Comparison of ENCODE assay signal across 1 cellular context in genomic region chr7:99996755-99997544, GRCh38.
TF ChIP-seq lines count a peak whose summit lies in the region.

No MANE protein-coding gene starts in this region.

TF ChIP-seq in HepG2, 621 proteins besides CTCF, POLR2A, EP300 and RAD21:
- TF ChIP-seq, protein P1, sequence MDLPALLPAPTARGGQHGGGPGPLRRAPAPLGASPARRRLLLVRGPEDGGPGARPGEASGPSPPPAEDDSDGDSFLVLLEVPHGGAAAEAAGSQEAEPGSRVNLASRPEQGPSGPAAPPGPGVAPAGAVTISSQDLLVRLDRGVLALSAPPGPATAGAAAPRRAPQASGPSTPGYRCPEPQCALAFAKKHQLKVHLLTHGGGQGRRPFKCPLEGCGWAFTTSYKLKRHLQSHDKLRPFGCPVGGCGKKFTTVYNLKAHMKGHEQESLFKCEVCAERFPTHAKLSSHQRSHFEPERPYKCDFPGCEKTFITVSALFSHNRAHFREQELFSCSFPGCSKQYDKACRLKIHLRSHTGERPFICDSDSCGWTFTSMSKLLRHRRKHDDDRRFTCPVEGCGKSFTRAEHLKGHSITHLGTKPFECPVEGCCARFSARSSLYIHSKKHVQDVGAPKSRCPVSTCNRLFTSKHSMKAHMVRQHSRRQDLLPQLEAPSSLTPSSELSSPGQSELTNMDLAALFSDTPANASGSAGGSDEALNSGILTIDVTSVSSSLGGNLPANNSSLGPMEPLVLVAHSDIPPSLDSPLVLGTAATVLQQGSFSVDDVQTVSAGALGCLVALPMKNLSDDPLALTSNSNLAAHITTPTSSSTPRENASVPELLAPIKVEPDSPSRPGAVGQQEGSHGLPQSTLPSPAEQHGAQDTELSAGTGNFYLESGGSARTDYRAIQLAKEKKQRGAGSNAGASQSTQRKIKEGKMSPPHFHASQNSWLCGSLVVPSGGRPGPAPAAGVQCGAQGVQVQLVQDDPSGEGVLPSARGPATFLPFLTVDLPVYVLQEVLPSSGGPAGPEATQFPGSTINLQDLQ (CRISPR knock-in tag; IDR thresholded peaks at IDR 0.05), result no peak
- no peak for TF ChIP-seq MYPOP (CRISPR knock-in tag; IDR thresholded peaks at IDR 0.05)
- TF ChIP-seq PRMT3 (CRISPR knock-in tag; IDR thresholded peaks at IDR 0.05; ENCODE audit: borderline replicate concordance, low read depth), result 0 out of 2 replicates have a peak, but pooled peaks have one; percentile 8
- TF ChIP-seq ZNF512 (CRISPR knock-in tag; IDR thresholded peaks at IDR 0.05), result peak; percentile 99
- TF ChIP-seq, protein P2, sequence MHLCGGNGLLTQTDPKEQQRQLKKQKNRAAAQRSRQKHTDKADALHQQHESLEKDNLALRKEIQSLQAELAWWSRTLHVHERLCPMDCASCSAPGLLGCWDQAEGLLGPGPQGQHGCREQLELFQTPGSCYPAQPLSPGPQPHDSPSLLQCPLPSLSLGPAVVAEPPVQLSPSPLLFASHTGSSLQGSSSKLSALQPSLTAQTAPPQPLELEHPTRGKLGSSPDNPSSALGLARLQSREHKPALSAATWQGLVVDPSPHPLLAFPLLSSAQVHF (CRISPR knock-in tag; IDR thresholded peaks at IDR 0.05), result 0 out of 2 replicates have a peak, but pooled peaks have one; percentile 42
- 0 out of 2 replicates have a peak, but pooled peaks have one; percentile 71 for TF ChIP-seq ZNF354B (CRISPR knock-in tag; IDR thresholded peaks at IDR 0.05)
- 0 out of 2 replicates have a peak, but pooled peaks have one; percentile 3 for TF ChIP-seq ZNF253 (CRISPR knock-in tag; IDR thresholded peaks at IDR 0.05; ENCODE audit: borderline replicate concordance)
- TF ChIP-seq ZNF770 (CRISPR knock-in tag; IDR thresholded peaks at IDR 0.05), result peak; percentile 93; the same call in 1 of the 2 replicates
- TF ChIP-seq ZNF510 (CRISPR knock-in tag; IDR thresholded peaks at IDR 0.05; ENCODE audit: low read depth), result no peak
- TF ChIP-seq ZNF75D (CRISPR knock-in tag; IDR thresholded peaks at IDR 0.05; ENCODE audit: borderline replicate concordance), result no peak
- no peak for TF ChIP-seq ZNF281 (CRISPR knock-in tag; IDR thresholded peaks at IDR 0.05; ENCODE audit: borderline replicate concordance)
- TF ChIP-seq ZNF460 (CRISPR knock-in tag; IDR thresholded peaks at IDR 0.05; ENCODE audit: borderline replicate concordance), result peak; percentile 67
- peak; percentile 5; the same call in 1 of the 2 replicates for TF ChIP-seq KLF11 (CRISPR knock-in tag; IDR thresholded peaks at IDR 0.05)
- 0 out of 2 replicates have a peak, but pooled peaks have one; percentile 33 for TF ChIP-seq SALL1 (CRISPR knock-in tag; IDR thresholded peaks at IDR 0.05)
- TF ChIP-seq ZMYM2 (CRISPR knock-in tag; IDR thresholded peaks at IDR 0.05), result peak; percentile 85; the same call in 1 of the 2 replicates
- peak; percentile 94 for TF ChIP-seq ZBTB38 (CRISPR knock-in tag; IDR thresholded peaks at IDR 0.05)
- no peak for TF ChIP-seq CBX1 (IDR thresholded peaks at IDR 0.05; ENCODE audit: low read depth)
- no peak for TF ChIP-seq U2AF1 (optimal IDR thresholded peaks at IDR 0.05; ENCODE audit: low read depth, low read length)
